1 cellular context compared by ENCODE assay signal in the genomic region with DNA sequence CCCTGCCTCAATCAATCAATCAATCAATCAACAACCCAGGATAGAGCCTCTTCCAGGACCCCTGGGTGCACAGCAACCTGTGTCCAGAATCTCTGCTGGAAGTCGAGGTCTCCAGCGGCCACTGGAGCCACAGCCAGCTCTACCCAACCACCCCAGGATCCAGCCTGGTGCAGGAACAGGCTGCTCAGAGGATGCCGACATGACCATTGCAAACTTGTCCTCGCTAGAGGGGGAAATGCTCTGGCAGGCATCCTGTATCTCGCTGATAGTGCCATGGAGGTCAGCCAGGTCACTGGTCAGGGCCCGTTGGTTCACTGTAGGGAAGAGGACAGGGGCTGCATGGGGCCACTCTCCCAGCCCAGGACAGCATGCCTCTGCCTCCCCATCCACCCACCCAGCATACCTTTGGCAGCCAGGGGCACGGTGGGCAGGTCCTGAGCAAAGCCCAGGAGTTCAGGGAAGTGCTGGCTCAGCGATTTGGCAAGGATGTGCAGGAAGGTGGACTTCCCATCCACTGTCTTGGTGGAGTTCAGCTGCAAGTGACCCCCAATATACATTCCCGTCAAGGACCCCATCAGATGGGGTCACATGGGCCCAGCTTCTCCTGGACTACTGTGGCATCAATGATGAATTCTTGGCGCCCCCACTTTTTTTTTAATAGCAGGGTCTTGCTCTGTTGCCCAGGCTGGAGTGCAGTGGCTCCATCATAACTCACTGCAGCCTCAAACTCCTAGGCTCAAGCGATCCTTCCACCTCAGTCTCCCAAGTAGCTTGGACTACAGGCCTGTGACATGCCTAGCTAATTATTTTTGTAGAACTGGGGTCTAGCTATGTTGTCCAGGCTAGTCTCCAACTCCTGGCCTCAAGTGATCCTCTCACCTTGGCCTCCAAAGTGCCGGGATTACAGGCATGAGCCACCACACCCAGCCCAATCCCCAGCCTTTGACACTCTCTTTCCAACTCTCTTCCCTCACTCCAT.
A peak's percentile ranks its signal among the peaks of the same experiment; 100 is the strongest.
TF ChIP-seq lines count a peak whose summit lies in the region.

No MANE protein-coding gene starts in this region.

TF ChIP-seq in HepG2, 621 proteins besides CTCF, POLR2A, EP300 and RAD21:
- peak; percentile 87 to 91 for TF ChIP-seq MAFK (conservative IDR thresholded peaks at IDR 0.05 in 1 of 2, IDR thresholded peaks at IDR 0.05 in 1 of 2; ENCODE audit: low read length in 2 of 2)
- TF ChIP-seq ZNF543 (CRISPR knock-in tag; IDR thresholded peaks at IDR 0.05), result no peak
- TF ChIP-seq ZNF230 (CRISPR knock-in tag; IDR thresholded peaks at IDR 0.05), result no peak
- peak; percentile 70 for TF ChIP-seq ZNF121 (CRISPR knock-in tag; IDR thresholded peaks at IDR 0.05)
- TF ChIP-seq ZNF292 (CRISPR knock-in tag; IDR thresholded peaks at IDR 0.05; ENCODE audit: borderline replicate concordance, low read depth), result no peak
- TF ChIP-seq MAFF (IDR thresholded peaks at IDR 0.05; ENCODE audit: low read depth, low read length), result peak; percentile 84
- 0 out of 2 replicates have a peak, but pooled peaks have one; percentile 38 for TF ChIP-seq MAFG (CRISPR knock-in tag; IDR thresholded peaks at IDR 0.05)
- TF ChIP-seq ZSCAN21 (CRISPR knock-in tag; IDR thresholded peaks at IDR 0.05; ENCODE audit: borderline replicate concordance), result no peak
